ENCODE assay signal across 7 cellular contexts in genomic region chr3:119690043-119690656, GRCh38. TPM values are rescaled to one million over a fixed set of nuclear protein-coding genes. Genes with fewer than 3 reads are reported as not detected.
DNase-seq lines count a peak whose midpoint lies in the region; ATAC-seq and TF ChIP-seq lines count a peak whose summit lies in the region.

No MANE protein-coding gene starts in this region.

- ATAC-seq in psoas muscle, result no peak

- DNase-seq in GM12864 (ENCODE audit: low read depth) (no peak), NCI-H1694 (lab: John Stamatoyannopoulos, UW) (peak; percentile 5), epithelial cell of esophagus (ENCODE audit: low read depth) (peak; percentile 29), psoas muscle (no peak), NOMO-1 treated with DMSO at 0.1 percent for 48 hours (lab: John Stamatoyannopoulos, UW; ENCODE audit: unreplicated experiment) (no peak)
- DNase-seq in stimulated activated CD4-positive, alpha-beta T cell treated with anti-CD3 and anti-CD28 coated beads, Interleukin-4, amount 100 ng/mL, for 1 hour, result no peak
- DNase-seq in activated T-cell treated with anti-CD3 and anti-CD28 coated beads, Interleukin-2, amount 50 U/mL, for 24 hours, result no peak

- H3K36me3 ChIP-seq in psoas muscle (ENCODE audit: insufficient read depth in 1 of 2, low read depth in 1 of 2), result no peaks in the 10 kb centered on the region

- WGBS in psoas muscle, 3 donors, result 50 to 56% (median 51%) methylated on average over 4 of the region's 4 CpGs

- no peak overlapping the region for H3K4me3 Mint-ChIP-seq in activated T-cell treated with anti-CD3 and anti-CD28 coated beads, Interleukin-2, amount 50 U/mL, for 24 hours

- H3K9me3 Mint-ChIP-seq in activated T-cell treated with anti-CD3 and anti-CD28 coated beads, Interleukin-2, amount 50 U/mL, for 24 hours, result no peaks in the 10 kb centered on the region

- H3K27ac Mint-ChIP-seq in activated T-cell treated with anti-CD3 and anti-CD28 coated beads, Interleukin-2, amount 50 U/mL, for 24 hours, result no peak overlapping the region

- no peak overlapping the region for H3K27ac ChIP-seq in psoas muscle

- peaks cover 9% of the 10 kb centered on the region for H3K27me3 Mint-ChIP-seq in activated T-cell treated with anti-CD3 and anti-CD28 coated beads, Interleukin-2, amount 50 U/mL, for 24 hours

- TF ChIP-seq CTCF in GM12864 (IDR thresholded peaks at IDR 0.05; ENCODE audit: low read depth, low read length, missing control alignments), result peak; percentile 37
- peak; percentile 45 for TF ChIP-seq CTCF in epithelial cell of esophagus (IDR thresholded peaks at IDR 0.05; ENCODE audit: insufficient read depth, low read depth, low read length, missing control alignments)
- TF ChIP-seq CTCF in psoas muscle (IDR thresholded peaks at IDR 0.05), result peak; percentile 38

- no peaks in the 10 kb centered on the region for H3K9me3 ChIP-seq in psoas muscle

- H3K36me3 Mint-ChIP-seq in activated T-cell treated with anti-CD3 and anti-CD28 coated beads, Interleukin-2, amount 50 U/mL, for 24 hours (ENCODE audit: low read depth), result no peaks in the 10 kb centered on the region

- no peaks in the 10 kb centered on the region for H3K4me1 Mint-ChIP-seq in activated T-cell treated with anti-CD3 and anti-CD28 coated beads, Interleukin-2, amount 50 U/mL, for 24 hours (ENCODE audit: low read depth)

- no peak overlapping the region for H3K4me3 ChIP-seq in GM12864 (ENCODE audit: low read depth, low read length)
- H3K4me3 ChIP-seq in epithelial cell of esophagus (ENCODE audit: low read length), result no peak overlapping the region
- H3K4me3 ChIP-seq in psoas muscle, result no peak overlapping the region

- intact Hi-C loops in psoas muscle (cut with DNase I), result no loop called here

- no peaks in the 10 kb centered on the region for H3K27me3 ChIP-seq in psoas muscle (ENCODE audit: insufficient read depth in 3 of 3, low read length in 2 of 3)

- no peaks in the 10 kb centered on the region for H3K4me1 ChIP-seq in psoas muscle

RNA-seq across cellular contexts. Expression of gene CFAP91, which starts 12.7 kb away (rescaled TPM):
- under 1 TPM in 3 of 4 donors, not detected in 1; 0.52 to 0.88 (median 0.57) TPM for total RNA-seq in psoas muscle
- polyA plus RNA-seq in psoas muscle, result under 1 TPM; 0.09 to 0.72 (median 0.13) TPM

RNA-seq across cellular contexts. Expression of gene COX17, which starts 12.9 kb away (rescaled TPM):
- total RNA-seq in psoas muscle, result 100 to 1,000 TPM in 3 of 4 donors, 10 to 100 TPM in 1; 89.5 to 180 (median 127) TPM
- 100 to 1,000 TPM; 166 to 330 (median 304) TPM for polyA plus RNA-seq in psoas muscle

RNA-seq across cellular contexts. Expression of gene POPDC2, which starts 29.8 kb away (rescaled TPM):
- 100 to 1,000 TPM; 103 to 205 (median 149) TPM for total RNA-seq in psoas muscle
- 100 to 1,000 TPM in 1 of 3 donors, 10 to 100 TPM in 2; 30.7 to 140 (median 75.8) TPM for polyA plus RNA-seq in psoas muscle

Comparison
In these comparisons a context has a peak if more than half of its experiments do, and no peak if none do; other contexts are left out.
1. DNase-seq: peak in NCI-H1694 (single experiment) and epithelial cell of esophagus (single experiment); none in GM12864 (single experiment), psoas muscle (0 of 2), NOMO-1 treated with DMSO at 0.1 percent for 48 hours (single experiment), stimulated activated CD4-positive, alpha-beta T cell treated with anti-CD3 and anti-CD28 coated beads, Interleukin-4, amount 100 ng/mL, for 1 hour (single experiment) and activated T-cell treated with anti-CD3 and anti-CD28 coated beads, Interleukin-2, amount 50 U/mL, for 24 hours (single experiment).
2. Peak in every context shown above with its lines, with median percentiles within 50 percentile points of each other: CTCF ChIP-seq.